Comparison of ENCODE assay signal across 16 cellular contexts in the genomic region with DNA sequence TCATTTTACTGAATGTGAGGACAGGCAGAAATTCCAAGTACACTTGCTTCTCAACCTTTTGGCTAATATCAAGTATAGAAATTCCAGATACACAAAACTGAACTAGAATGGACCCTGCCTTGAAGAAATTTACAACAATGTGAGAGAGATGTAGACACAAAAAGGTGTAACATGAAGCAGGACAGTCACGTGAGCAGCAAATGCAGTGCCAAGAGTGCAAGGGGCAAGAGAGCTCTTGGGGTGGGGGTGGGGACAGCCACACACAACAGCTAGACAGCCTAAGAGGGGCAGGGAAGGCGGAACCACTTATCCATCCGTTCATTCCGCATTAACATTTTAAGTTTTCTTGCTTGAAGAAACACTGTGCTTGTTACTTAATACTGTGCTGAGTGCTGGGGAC. TPM values are rescaled to one million over a fixed set of nuclear protein-coding genes. Genes with fewer than 3 reads are reported as not detected.
DNase-seq lines count a peak whose midpoint lies in the region; ATAC-seq, FAIRE-seq and TF ChIP-seq lines count a peak whose summit lies in the region.
"Had no signal": no experiment of that assay in that cellular context is flagged by ENCODE, and none has a peak within 500 bp of the region (broad histone marks: within the 10 kb centered on the region; RNA-seq: fewer than 3 reads in every experiment).

No MANE protein-coding gene starts in this region.

- no peak for ATAC-seq in naive thymus-derived CD8-positive, alpha-beta T cell
- ATAC-seq in GM21576 (IDR thresholded peaks at IDR 0.05; ENCODE audit: unreplicated experiment), result no peak
- ATAC-seq: gastroesophageal sphincter had no signal

- peaks cover 0 to 1% of the 10 kb centered on the region in 2 donors for H3K36me3 Mint-ChIP-seq in CD4-positive, alpha-beta memory T cell
- H3K36me3 Mint-ChIP-seq in immature natural killer cell, result peaks cover 0 to 4% (median 0%) of the 10 kb centered on the region in 3 donors
- H3K36me3 Mint-ChIP-seq in naive thymus-derived CD8-positive, alpha-beta T cell, result no peaks in the 10 kb centered on the region

- no peak overlapping the region for H3K4me2 ChIP-seq in mesendoderm (ENCODE audit: low read length)

- no peak overlapping the region for H4K8ac ChIP-seq in mesendoderm (ENCODE audit: low read depth, low read length)

- H3K27me3 ChIP-seq in CD4-positive, alpha-beta memory T cell (ENCODE audit: insufficient read depth, low read length), result no peaks in the 10 kb centered on the region
- no peaks in the 10 kb centered on the region for H3K27me3 ChIP-seq in mesendoderm (ENCODE audit: insufficient read depth, low read length, poor library complexity)
- H3K27me3 ChIP-seq: BLaER1, gastroesophageal sphincter, suprapubic skin had no signal

- H3K9me3 Mint-ChIP-seq in CD4-positive, alpha-beta memory T cell, result peaks cover 0 to 2% (median 0%) of the 10 kb centered on the region in 8 donors
- H3K9me3 Mint-ChIP-seq in immature natural killer cell, result no peaks in the 10 kb centered on the region
- no peaks in the 10 kb centered on the region for H3K9me3 Mint-ChIP-seq in naive thymus-derived CD8-positive, alpha-beta T cell
- H3K9me3 Mint-ChIP-seq: dendritic cell treated with granulocyte-macrophage colony-stimulating factor and Interleukin-4, amounts not matched to agents 40 ng/mL and 50 ng/mL, for 4 days had no signal

- peaks cover 21% of the 10 kb centered on the region for H3K4me1 ChIP-seq in CD4-positive, alpha-beta memory T cell (ENCODE audit: insufficient read depth, low read length)
- H3K4me1 ChIP-seq in mesendoderm (ENCODE audit: control insufficient read depth, low read depth, low read length), result peaks cover 10% of the 10 kb centered on the region

- H3K9ac ChIP-seq in mesendoderm (ENCODE audit: low read length), result no peak overlapping the region
- H3K9ac ChIP-seq: BLaER1 had no signal

- peak; percentile 40 for FAIRE-seq in GM12892 (lab: Jason Lieb, UNC)

- no peak overlapping the region for H3K56ac ChIP-seq in mesendoderm (ENCODE audit: low read length)

- H3K4ac ChIP-seq in mesendoderm (ENCODE audit: low read depth, low read length), result no peak overlapping the region

- peak overlapping the region in 1 of 8 donors; percentile 17 for H3K4me3 Mint-ChIP-seq in CD4-positive, alpha-beta memory T cell
- H3K4me3 Mint-ChIP-seq in immature natural killer cell, result peak overlapping the region in 4 of 5 donors; percentile 78 to 86 (median 82)
- H3K4me3 Mint-ChIP-seq in naive thymus-derived CD8-positive, alpha-beta T cell, result peak overlapping the region in 1 of 10 donors; percentile 0
- H3K4me3 Mint-ChIP-seq: dendritic cell treated with granulocyte-macrophage colony-stimulating factor and Interleukin-4, amounts not matched to agents 40 ng/mL and 50 ng/mL, for 4 days had no signal

- no peak overlapping the region for H4K5ac ChIP-seq in mesendoderm (ENCODE audit: low read length)

- H3K27ac Mint-ChIP-seq in CD4-positive, alpha-beta memory T cell, result peak overlapping the region in 6 of 7 donors; percentile 70 to 93 (median 84)
- peak overlapping the region in 4 of 6 donors; percentile 65 to 94 (median 88) for H3K27ac Mint-ChIP-seq in immature natural killer cell
- peak overlapping the region in 6 of 10 donors; percentile 17 to 90 (median 53) for H3K27ac Mint-ChIP-seq in naive thymus-derived CD8-positive, alpha-beta T cell
- H3K27ac Mint-ChIP-seq: dendritic cell treated with granulocyte-macrophage colony-stimulating factor and Interleukin-4, amounts not matched to agents 40 ng/mL and 50 ng/mL, for 4 days had no signal

- no peak for DNase-seq in CD4-positive, alpha-beta memory T cell
- DNase-seq in GM12892 (ENCODE audit: insufficient read length) (no peak), immature natural killer cell (no peak), DMS 273 treated with DMSO at 0.1 percent for 48 hours (lab: John Stamatoyannopoulos, UW) (no peak), mesendoderm (no peak)
- DNase-seq in naive thymus-derived CD8-positive, alpha-beta T cell, result no peak
- DNase-seq: activated CD4-positive, alpha-beta T cell treated with anti-CD3 and anti-CD28 coated beads for 1 hour; activated naive CD4-positive, alpha-beta T cell; erythroblast; NCI-H345; stimulated activated CD4-positive, alpha-beta T cell treated with anti-CD3 and anti-CD28 coated beads, Interleukin-2, amount 100 ng/mL, for 48 hours had no signal

- H3K27ac ChIP-seq in CD4-positive, alpha-beta memory T cell (ENCODE audit: low read depth, low read length), result no peak overlapping the region
- no peak overlapping the region for H3K27ac ChIP-seq in mesendoderm (ENCODE audit: low read depth, low read length)
- H3K27ac ChIP-seq: BLaER1 had no signal

- H3K79me1 ChIP-seq in mesendoderm (ENCODE audit: low read length), result no peaks in the 10 kb centered on the region

- H3K79me2 ChIP-seq in mesendoderm (ENCODE audit: control insufficient read depth, insufficient read depth, low read length), result no peaks in the 10 kb centered on the region

- H3K23ac ChIP-seq in mesendoderm (ENCODE audit: low read length), result no peak overlapping the region

- no peak overlapping the region for H3K18ac ChIP-seq in mesendoderm (ENCODE audit: low read length)

- POLR2A ChIA-PET in CD4-positive, alpha-beta memory T cell (lab: Charles Lee; ENCODE audit: partially characterized antibody), result no interaction called here
- POLR2A ChIA-PET in naive thymus-derived CD8-positive, alpha-beta T cell (lab: Charles Lee), result no interaction called here

- intact Hi-C loops in CD4-positive, alpha-beta memory T cell (cut with micrococcal nuclease), result no loop called here

- no peak overlapping the region for H2BK15ac ChIP-seq in mesendoderm (replicated peaks; ENCODE audit: low read depth)

- TF ChIP-seq POLR2A in GM12892 (IDR thresholded peaks at IDR 0.05; ENCODE audit: low read depth, low read length), result no peak

- H3K4me1 Mint-ChIP-seq in CD4-positive, alpha-beta memory T cell, result peaks cover 16 to 30% (median 21%) of the 10 kb centered on the region in 4 donors
- peaks cover 31% of the 10 kb centered on the region in 2 donors for H3K4me1 Mint-ChIP-seq in immature natural killer cell
- H3K4me1 Mint-ChIP-seq in naive thymus-derived CD8-positive, alpha-beta T cell, result peaks cover 11 to 25% (median 22%) of the 10 kb centered on the region in 4 donors

- H3K9me3 ChIP-seq in CD4-positive, alpha-beta memory T cell (ENCODE audit: control insufficient read depth in 1 of 2, low read length in 2 of 2), result no peaks in the 10 kb centered on the region
- H3K9me3 ChIP-seq: BLaER1, gastroesophageal sphincter, suprapubic skin had no signal

- no CpG with 5 or more reads among the region's 4 CpGs for WGBS in mesendoderm (ENCODE audit: extremely low coverage, insufficient coverage, low lambda C conversion rate)

- H2AK5ac ChIP-seq in mesendoderm (ENCODE audit: low read length), result no peak overlapping the region

- H3K4me3 ChIP-seq in CD4-positive, alpha-beta memory T cell (ENCODE audit: low read length in 2 of 2), result no peak overlapping the region
- no peak overlapping the region for H3K4me3 ChIP-seq in mesendoderm (ENCODE audit: low read length)
- H3K4me3 ChIP-seq: BLaER1, gastroesophageal sphincter, suprapubic skin had no signal

- CTCF ChIA-PET in CD4-positive, alpha-beta memory T cell (lab: Charles Lee; ENCODE audit: partially characterized antibody), result interaction anchor here (2.5 kb wide), 1 partner anchor 30 kb away, joined by 7 read pairs; no protein-coding TSS in a partner anchor

- H3K36me3 ChIP-seq in CD4-positive, alpha-beta memory T cell (ENCODE audit: insufficient read depth, low read length), result no peaks in the 10 kb centered on the region
- no peaks in the 10 kb centered on the region for H3K36me3 ChIP-seq in mesendoderm (ENCODE audit: control insufficient read depth, insufficient read depth, low read length)
- H3K36me3 ChIP-seq: BLaER1, gastroesophageal sphincter, suprapubic skin had no signal

- H3K27me3 Mint-ChIP-seq in CD4-positive, alpha-beta memory T cell, result no peaks in the 10 kb centered on the region
- peaks cover 0 to 3% (median 3%) of the 10 kb centered on the region in 3 donors for H3K27me3 Mint-ChIP-seq in immature natural killer cell (ENCODE audit: low read depth in 3 of 3)
- H3K27me3 Mint-ChIP-seq in naive thymus-derived CD8-positive, alpha-beta T cell, result no peaks in the 10 kb centered on the region
- H3K27me3 Mint-ChIP-seq: dendritic cell treated with granulocyte-macrophage colony-stimulating factor and Interleukin-4, amounts not matched to agents 40 ng/mL and 50 ng/mL, for 4 days had no signal

- H2BK120ac ChIP-seq in mesendoderm (ENCODE audit: low read depth, low read length), result no peak overlapping the region

- no peak overlapping the region for H2BK5ac ChIP-seq in mesendoderm (ENCODE audit: low read length)

RNA-seq across cellular contexts. Expression of a gene that starts 28.9 kb away (rescaled TPM):
- total RNA-seq in CD4-positive, alpha-beta memory T cell, result 1 to 10 TPM; 7.7 to 8.3 TPM
- polyA plus RNA-seq in CD4-positive, alpha-beta memory T cell, result 1 to 10 TPM; 1.6 to 4.3 TPM
- polyA plus RNA-seq in GM12892 (2012; ENCODE audit: missing spikeins), result 4.4 TPM
- under 1 TPM in 2 of 3 donors, not detected in 1; 0.28 to 0.31 TPM for polyA plus RNA-seq in immature natural killer cell
- under 1 TPM; 0.77 to 0.96 TPM for total RNA-seq in naive thymus-derived CD8-positive, alpha-beta T cell
- polyA plus RNA-seq in naive thymus-derived CD8-positive, alpha-beta T cell, result not detected
- 3.1 TPM for polyA plus RNA-seq in mesendoderm (2013, experiment 1 of 2)
- 2.9 TPM for polyA plus RNA-seq in mesendoderm (2013, experiment 2 of 2)
